23 cellular contexts compared by ENCODE assay signal in genomic region chr17:34723875-34724274, GRCh38.
A peak's percentile ranks its signal among the peaks of the same experiment; 100 is the strongest.
DNase-seq lines count a peak whose midpoint lies in the region; ATAC-seq and TF ChIP-seq lines count a peak whose summit lies in the region.
"Had no signal": no experiment of that assay in that cellular context is flagged by ENCODE, and none has a peak within 500 bp of the region (broad histone marks: within the 10 kb centered on the region; RNA-seq: fewer than 3 reads in every experiment).

No MANE protein-coding gene starts in this region.

- H3K4me1 Mint-ChIP-seq in endodermal cell (no peaks in the 10 kb centered on the region), osteocyte (ENCODE audit: unreplicated experiment) (no peaks in the 10 kb centered on the region)
- H3K4me1 Mint-ChIP-seq: CD14-positive monocyte had no signal

- H3K9ac ChIP-seq in endodermal cell (ENCODE audit: extremely low read depth, low read length, poor library complexity, severe bottlenecking) = no peak overlapping the region

- TF ChIP-seq POLR2A in Peyer's patch (IDR thresholded peaks at IDR 0.05) = no peak

- H3K27me3 Mint-ChIP-seq in endodermal cell (ENCODE audit: insufficient read depth) = peaks cover 9% of the 10 kb centered on the region
- no peaks in the 10 kb centered on the region for H3K27me3 Mint-ChIP-seq in osteocyte (ENCODE audit: unreplicated experiment)

- H3K9me3 ChIP-seq in endodermal cell (ENCODE audit: control insufficient read depth, low read length) (no peaks in the 10 kb centered on the region), Peyer's patch (no peaks in the 10 kb centered on the region)
- H3K9me3 ChIP-seq: MG63 had no signal

- H3K4me3 ChIP-seq in endodermal cell (ENCODE audit: low read length) (no peak overlapping the region), Peyer's patch (no peak overlapping the region)
- H3K4me3 ChIP-seq: K562, MG63 had no signal

- H3K36me3 ChIP-seq in endodermal cell (ENCODE audit: control insufficient read depth, insufficient read depth, low read length) (no peaks in the 10 kb centered on the region), Peyer's patch (no peaks in the 10 kb centered on the region)
- H3K36me3 ChIP-seq: MG63 had no signal

- DNase-seq in NCI-H2227 (lab: John Stamatoyannopoulos, UW; ENCODE audit: unreplicated experiment) (peak; percentile 48), NCI-H2227 treated with DMSO at 0.1 percent for 48 hours (lab: John Stamatoyannopoulos, UW) (no peak), NCI-H2107 treated with DMSO at 0.1 percent for 48 hours (lab: John Stamatoyannopoulos, UW; ENCODE audit: unreplicated experiment) (peak; percentile 64), endodermal cell (peak; percentile 44), osteocyte (ENCODE audit: extremely low spot score, unreplicated experiment) (peak; percentile 69), Peyer's patch (no peak)
- no peak for DNase-seq in activated CD4-positive, alpha-beta T cell treated with anti-CD3 and anti-CD28 coated beads for 1 hour
- DNase-seq: AML-193, DMS53, GDM1, MG63, NCI-H146, NCI-H2081, NCI-H345, NCI-H524, NCI-H82, RPMI8226, SHP77 had no signal

- no peak overlapping the region for H3K27ac ChIP-seq in endodermal cell (ENCODE audit: low read depth, low read length)
- H3K27ac ChIP-seq in Peyer's patch = no peak overlapping the region
- H3K27ac ChIP-seq: HL-60 had no signal

- H3K4me3 Mint-ChIP-seq in endodermal cell (no peak overlapping the region), osteocyte (ENCODE audit: unreplicated experiment) (no peak overlapping the region)
- H3K4me3 Mint-ChIP-seq: CD14-positive monocyte had no signal

- no peak for ATAC-seq in GM21529 (IDR thresholded peaks at IDR 0.05; ENCODE audit: unreplicated experiment)
- ATAC-seq: HepG2, K562 had no signal

- H3K36me3 Mint-ChIP-seq in endodermal cell (ENCODE audit: low read depth) (no peaks in the 10 kb centered on the region), osteocyte (ENCODE audit: unreplicated experiment) (no peaks in the 10 kb centered on the region)
- H3K36me3 Mint-ChIP-seq: CD14-positive monocyte had no signal

- H3K27ac Mint-ChIP-seq in endodermal cell = no peak overlapping the region
- H3K27ac Mint-ChIP-seq in osteocyte (ENCODE audit: unreplicated experiment) = no peak overlapping the region
- H3K27ac Mint-ChIP-seq: CD14-positive monocyte had no signal

- H3K27me3 ChIP-seq in endodermal cell (ENCODE audit: control insufficient read depth, insufficient read depth, low read length, poor library complexity, severe bottlenecking) (no peaks in the 10 kb centered on the region), Peyer's patch (no peaks in the 10 kb centered on the region)
- H3K27me3 ChIP-seq: MG63 had no signal

- 89 to 90% methylated on average over 5 to 10 of the region's 10 CpGs for WGBS in endodermal cell (ENCODE audit: insufficient coverage in 1 of 2, insufficient read length in 1 of 2), 2 experiments

- no peaks in the 10 kb centered on the region for H3K4me1 ChIP-seq in endodermal cell (ENCODE audit: control insufficient read depth, insufficient read depth, low read length)
- no peaks in the 10 kb centered on the region for H3K4me1 ChIP-seq in Peyer's patch

- H3K9me3 Mint-ChIP-seq in endodermal cell = no peaks in the 10 kb centered on the region
- H3K9me3 Mint-ChIP-seq in osteocyte (ENCODE audit: unreplicated experiment) = no peaks in the 10 kb centered on the region

- no peak for TF ChIP-seq CTCF in endodermal cell (conservative IDR thresholded peaks at IDR 0.05)
- TF ChIP-seq CTCF in osteocyte (IDR thresholded peaks at IDR 0.05) = no peak
- no peak for TF ChIP-seq CTCF in Peyer's patch (IDR thresholded peaks at IDR 0.05)

Comparison
In these comparisons a context has a peak if more than half of its experiments do, and no peak if none do; other contexts are left out.
1. DNase-seq: peak in NCI-H2227 (single experiment), NCI-H2107 treated with DMSO at 0.1 percent for 48 hours (single experiment), endodermal cell (single experiment) and osteocyte (single experiment); none in NCI-H2227 treated with DMSO at 0.1 percent for 48 hours (single experiment), activated CD4-positive, alpha-beta T cell treated with anti-CD3 and anti-CD28 coated beads for 1 hour (single experiment) and Peyer's patch (0 of 3).